Comparison of ENCODE assay signal across 16 cellular contexts in the genomic region with DNA sequence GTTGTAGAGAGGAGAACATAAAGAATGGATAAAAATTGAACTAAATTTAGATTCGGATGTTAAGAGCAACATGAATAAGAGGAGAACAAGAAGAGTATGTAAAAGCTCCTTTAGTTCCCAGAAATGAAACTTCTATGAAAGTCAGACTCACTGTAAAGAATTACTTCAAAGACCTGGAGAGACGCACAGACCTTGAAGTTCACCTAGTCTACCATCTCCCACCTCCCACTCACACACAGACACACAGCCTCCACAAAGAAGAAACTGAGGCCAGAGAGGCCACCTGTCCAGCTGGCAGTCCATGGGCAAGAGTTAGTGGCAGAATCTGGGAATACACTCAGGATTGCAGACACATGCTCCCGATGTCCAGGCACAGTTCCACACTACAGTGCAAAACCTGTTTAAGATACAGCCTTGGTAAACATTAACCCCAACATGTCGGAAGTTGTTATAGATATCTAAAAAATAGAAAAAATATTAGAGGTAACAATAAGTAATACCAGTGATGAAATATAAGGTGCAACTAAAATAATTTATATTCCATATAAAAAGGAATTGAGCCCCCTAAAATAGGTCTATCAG.
DNase-seq lines count a peak whose midpoint lies in the region; ATAC-seq lines count a peak whose summit lies in the region.
"Had no signal": no experiment of that assay in that cellular context is flagged by ENCODE, and none has a peak within 500 bp of the region (broad histone marks: within the 10 kb centered on the region; RNA-seq: fewer than 3 reads in every experiment).

No MANE protein-coding gene starts in this region.

- H3K27ac ChIP-seq in GM23248: no peak overlapping the region
- H3K27ac ChIP-seq: PC-9 had no signal

- intact Hi-C loops in activated CD4-positive, alpha-beta T cell treated with anti-CD3 and anti-CD28 coated beads for 36 hours (cut with DNase I, micrococcal nuclease): loop anchor here (1.0 to 2.0 kb wide), 2 partner anchors 8 to 151 kb away; no protein-coding TSS in a partner anchor

- CTCF ChIA-PET in activated CD4-positive, alpha-beta T cell treated with anti-CD3 and anti-CD28 coated beads for 36 hours (lab: Charles Lee): interaction anchor here (0.5 to 1.5 kb wide), 4 partner anchors 9 to 293 kb away, joined by 3 to 6 read pairs (median 3); no protein-coding TSS in a partner anchor

- H3K36me3 Mint-ChIP-seq in activated CD4-positive, alpha-beta T cell treated with anti-CD3 and anti-CD28 coated beads for 36 hours (ENCODE audit: low read depth): peaks cover 11% of the 10 kb centered on the region
- H3K36me3 Mint-ChIP-seq in activated naive CD4-positive, alpha-beta T cell treated with anti-CD3 and anti-CD28 coated beads, Interleukin-2, amount 50 U/mL, for 24 hours: peaks cover 7% of the 10 kb centered on the region
- peaks cover 0 to 10% of the 10 kb centered on the region in 2 donors for H3K36me3 Mint-ChIP-seq in activated naive CD4-positive, alpha-beta T cell treated with anti-CD3 and anti-CD28 coated beads, Interleukin-2, amount 50 U/mL, for 72 hours

- 93 to 96% methylated on average over 4 of the region's 4 CpGs for WGBS in GM23248 (ENCODE audit: low coverage in 1 of 2, low lambda C conversion rate in 2 of 2, missing lambda C conversion rate in 2 of 2), 2 experiments

- in situ Hi-C loops in GM23248 (cut with MboI): no loop called here

- H3K9me3 Mint-ChIP-seq in activated CD4-positive, alpha-beta T cell treated with anti-CD3 and anti-CD28 coated beads for 36 hours (ENCODE audit: low read depth): peaks cover 2% of the 10 kb centered on the region
- no peaks in the 10 kb centered on the region for H3K9me3 Mint-ChIP-seq in activated naive CD4-positive, alpha-beta T cell treated with anti-CD3 and anti-CD28 coated beads, Interleukin-2, amount 50 U/mL, for 24 hours
- peaks cover 0 to 4% of the 10 kb centered on the region in 2 donors for H3K9me3 Mint-ChIP-seq in activated naive CD4-positive, alpha-beta T cell treated with anti-CD3 and anti-CD28 coated beads, Interleukin-2, amount 50 U/mL, for 72 hours

- no peak overlapping the region for H3K4me2 ChIP-seq in GM23248 (ENCODE audit: unreplicated experiment)
- H3K4me2 ChIP-seq: PC-9 had no signal

- POLR2A ChIA-PET in activated CD4-positive, alpha-beta T cell treated with anti-CD3 and anti-CD28 coated beads for 36 hours (lab: Charles Lee): interaction anchor here (0.9 to 1.7 kb wide), 5 partner anchors 10 to 179 kb away, joined by 3 to 8 read pairs (median 4); no protein-coding TSS in a partner anchor

- H3F3A ChIP-seq in GM23248 (ENCODE audit: insufficient read depth): no peaks in the 10 kb centered on the region

- peaks cover 79% of the 10 kb centered on the region for H3K4me1 Mint-ChIP-seq in activated CD4-positive, alpha-beta T cell treated with anti-CD3 and anti-CD28 coated beads for 36 hours
- peaks cover 80% of the 10 kb centered on the region for H3K4me1 Mint-ChIP-seq in activated naive CD4-positive, alpha-beta T cell treated with anti-CD3 and anti-CD28 coated beads, Interleukin-2, amount 50 U/mL, for 24 hours

- no peak overlapping the region for H3K4me3 ChIP-seq in GM23248
- H3K4me3 ChIP-seq: MG63, PC-9 had no signal

- ATAC-seq in activated CD4-positive, alpha-beta T cell treated with anti-CD3 and anti-CD28 coated beads for 36 hours: peak; percentile 57
- peak; percentile 54 to 60 for ATAC-seq in activated naive CD4-positive, alpha-beta T cell treated with anti-CD3 and anti-CD28 coated beads, Interleukin-2, amount 50 U/mL, for 72 hours
- ATAC-seq: HepG2 had no signal

- H3K4me3 Mint-ChIP-seq in activated CD4-positive, alpha-beta T cell treated with anti-CD3 and anti-CD28 coated beads for 36 hours: peak overlapping the region; percentile 57
- H3K4me3 Mint-ChIP-seq in activated naive CD4-positive, alpha-beta T cell treated with anti-CD3 and anti-CD28 coated beads, Interleukin-2, amount 50 U/mL, for 24 hours: peak overlapping the region; percentile 77

- H3K27me3 ChIP-seq in GM23248 (replicated peaks; ENCODE audit: insufficient read depth): no peaks in the 10 kb centered on the region
- H3K27me3 ChIP-seq: MG63 had no signal

- no peaks in the 10 kb centered on the region for H3K27me3 Mint-ChIP-seq in activated CD4-positive, alpha-beta T cell treated with anti-CD3 and anti-CD28 coated beads for 36 hours
- no peaks in the 10 kb centered on the region for H3K27me3 Mint-ChIP-seq in activated naive CD4-positive, alpha-beta T cell treated with anti-CD3 and anti-CD28 coated beads, Interleukin-2, amount 50 U/mL, for 24 hours

- H3K36me3 ChIP-seq in GM23248 (ENCODE audit: low read depth): no peaks in the 10 kb centered on the region
- H3K36me3 ChIP-seq: MG63 had no signal

- DNase-seq in activated CD4-positive, alpha-beta T cell treated with anti-CD3 and anti-CD28 coated beads for 36 hours: no peak
- DNase-seq in activated CD4-positive, alpha-beta T cell treated with anti-CD3 and anti-CD28 coated beads, Interleukin-2, amount 50 U/mL, for 48 hours: no peak
- DNase-seq in activated naive CD4-positive, alpha-beta T cell treated with Interleukin-2 at 50 U/mL for 16 hours: no peak
- no peak for DNase-seq in activated naive CD4-positive, alpha-beta T cell treated with anti-CD3 and anti-CD28 coated beads, Interleukin-2, amount 50 U/mL, for 72 hours (ENCODE audit: low spot score in 2 of 2)
- DNase-seq in NOMO-1 treated with dmso at 0.1 percent for 144 hours (lab: John Stamatoyannopoulos, UW; ENCODE audit: unreplicated experiment): no peak
- DNase-seq in SW480 (ENCODE audit: low spot score): no peak
- no peak for DNase-seq in GM23248
- DNase-seq: C1 segment of cervical spinal cord, DMS79, HCEC 1CT, MG63, NCI-H1105 treated with DMSO at 0.1 percent for 48 hours, NCI-H187, PC-9 had no signal

- H2AFZ ChIP-seq in GM23248: no peak overlapping the region
- H2AFZ ChIP-seq: PC-9 had no signal

- no peaks in the 10 kb centered on the region for H4K20me1 ChIP-seq in GM23248 (ENCODE audit: insufficient read depth)

- H3K27ac Mint-ChIP-seq in activated CD4-positive, alpha-beta T cell treated with anti-CD3 and anti-CD28 coated beads for 36 hours: peak overlapping the region; percentile 86
- peak overlapping the region; percentile 96 for H3K27ac Mint-ChIP-seq in activated naive CD4-positive, alpha-beta T cell treated with anti-CD3 and anti-CD28 coated beads, Interleukin-2, amount 50 U/mL, for 24 hours
- H3K27ac Mint-ChIP-seq in activated naive CD4-positive, alpha-beta T cell treated with anti-CD3 and anti-CD28 coated beads, Interleukin-2, amount 50 U/mL, for 72 hours: peak overlapping the region; percentile 90 to 98

- H3K4me1 ChIP-seq in GM23248 (ENCODE audit: insufficient read depth): peaks cover 18% of the 10 kb centered on the region

- H3K9me3 ChIP-seq in GM23248 (ENCODE audit: low read depth): no peaks in the 10 kb centered on the region
- H3K9me3 ChIP-seq: MG63 had no signal

- no peaks in the 10 kb centered on the region for H3K9me2 ChIP-seq in GM23248 (ENCODE audit: insufficient read depth)

- no peak overlapping the region for H3K9ac ChIP-seq in GM23248

- H3K79me2 ChIP-seq in GM23248 (ENCODE audit: insufficient read depth): no peaks in the 10 kb centered on the region
